ENCODE assay signal across 1 cellular context in genomic region chr5:75616961-75617660, GRCh38.
TF ChIP-seq lines count a peak whose summit lies in the region.

No MANE protein-coding gene starts in this region.

TF ChIP-seq in K562, 482 proteins besides CTCF, POLR2A, EP300 and RAD21 (continued from another document):
- TF ChIP-seq STAT6 (CRISPR knock-in tag; IDR thresholded peaks at IDR 0.05): no peak
- TF ChIP-seq CEBPG (CRISPR knock-in tag; IDR thresholded peaks at IDR 0.05): no peak
- peak; percentile 25 to 54; a peak in 1 of 4 replicates for TF ChIP-seq CEBPG (tag; conservative IDR thresholded peaks at IDR 0.05 in 1 of 2, IDR thresholded peaks at IDR 0.05 in 1 of 2)
- no peak for TF ChIP-seq ARID2 (IDR thresholded peaks at IDR 0.05)
- TF ChIP-seq NR2C2 (CRISPR knock-in tag; IDR thresholded peaks at IDR 0.05): no peak
- 0 out of 2 replicates have a peak, but pooled peaks have one; percentile 11 for TF ChIP-seq NR2C2 (tag; IDR thresholded peaks at IDR 0.05)
- TF ChIP-seq KDM1A (IDR thresholded peaks at IDR 0.05): peak in 1 of 2 experiments; percentile 9; a peak in 1 of 4 replicates
- TF ChIP-seq CEBPB (tag; IDR thresholded peaks at IDR 0.05): peak; percentile 76
- no peak for TF ChIP-seq MED1 (CRISPR knock-in tag; IDR thresholded peaks at IDR 0.05; ENCODE audit: borderline replicate concordance)
- no peak for TF ChIP-seq DIDO1 (tag; IDR thresholded peaks at IDR 0.05; ENCODE audit: low read depth)
- no peak for TF ChIP-seq FOXK1 (CRISPR knock-in tag; IDR thresholded peaks at IDR 0.05; ENCODE audit: borderline replicate concordance)
- 0 out of 2 replicates have a peak, but pooled peaks have one; percentile 29 for TF ChIP-seq ZFX (CRISPR knock-in tag; IDR thresholded peaks at IDR 0.05)
- TF ChIP-seq, protein P1, sequence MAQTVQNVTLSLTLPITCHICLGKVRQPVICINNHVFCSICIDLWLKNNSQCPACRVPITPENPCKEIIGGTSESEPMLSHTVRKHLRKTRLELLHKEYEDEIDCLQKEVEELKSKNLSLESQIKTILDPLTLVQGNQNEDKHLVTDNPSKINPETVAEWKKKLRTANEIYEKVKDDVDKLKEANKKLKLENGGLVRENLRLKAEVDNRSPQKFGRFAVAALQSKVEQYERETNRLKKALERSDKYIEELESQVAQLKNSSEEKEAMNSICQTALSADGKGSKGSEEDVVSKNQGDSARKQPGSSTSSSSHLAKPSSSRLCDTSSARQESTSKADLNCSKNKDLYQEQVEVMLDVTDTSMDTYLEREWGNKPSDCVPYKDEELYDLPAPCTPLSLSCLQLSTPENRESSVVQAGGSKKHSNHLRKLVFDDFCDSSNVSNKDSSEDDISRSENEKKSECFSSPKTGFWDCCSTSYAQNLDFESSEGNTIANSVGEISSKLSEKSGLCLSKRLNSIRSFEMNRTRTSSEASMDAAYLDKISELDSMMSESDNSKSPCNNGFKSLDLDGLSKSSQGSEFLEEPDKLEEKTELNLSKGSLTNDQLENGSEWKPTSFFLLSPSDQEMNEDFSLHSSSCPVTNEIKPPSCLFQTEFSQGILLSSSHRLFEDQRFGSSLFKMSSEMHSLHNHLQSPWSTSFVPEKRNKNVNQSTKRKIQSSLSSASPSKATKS (CRISPR knock-in tag; IDR thresholded peaks at IDR 0.05): no peak
- TF ChIP-seq STAT5B (CRISPR knock-in tag; IDR thresholded peaks at IDR 0.05): no peak
- no peak for TF ChIP-seq ARID3A (IDR thresholded peaks at IDR 0.05; ENCODE audit: borderline replicate concordance, low read depth, low read length)
- TF ChIP-seq BRD4 (IDR thresholded peaks at IDR 0.05): no peak
- TF ChIP-seq TCF7L2 (IDR thresholded peaks at IDR 0.05; ENCODE audit: low read depth, low read length): no peak
- TF ChIP-seq, protein P2, sequence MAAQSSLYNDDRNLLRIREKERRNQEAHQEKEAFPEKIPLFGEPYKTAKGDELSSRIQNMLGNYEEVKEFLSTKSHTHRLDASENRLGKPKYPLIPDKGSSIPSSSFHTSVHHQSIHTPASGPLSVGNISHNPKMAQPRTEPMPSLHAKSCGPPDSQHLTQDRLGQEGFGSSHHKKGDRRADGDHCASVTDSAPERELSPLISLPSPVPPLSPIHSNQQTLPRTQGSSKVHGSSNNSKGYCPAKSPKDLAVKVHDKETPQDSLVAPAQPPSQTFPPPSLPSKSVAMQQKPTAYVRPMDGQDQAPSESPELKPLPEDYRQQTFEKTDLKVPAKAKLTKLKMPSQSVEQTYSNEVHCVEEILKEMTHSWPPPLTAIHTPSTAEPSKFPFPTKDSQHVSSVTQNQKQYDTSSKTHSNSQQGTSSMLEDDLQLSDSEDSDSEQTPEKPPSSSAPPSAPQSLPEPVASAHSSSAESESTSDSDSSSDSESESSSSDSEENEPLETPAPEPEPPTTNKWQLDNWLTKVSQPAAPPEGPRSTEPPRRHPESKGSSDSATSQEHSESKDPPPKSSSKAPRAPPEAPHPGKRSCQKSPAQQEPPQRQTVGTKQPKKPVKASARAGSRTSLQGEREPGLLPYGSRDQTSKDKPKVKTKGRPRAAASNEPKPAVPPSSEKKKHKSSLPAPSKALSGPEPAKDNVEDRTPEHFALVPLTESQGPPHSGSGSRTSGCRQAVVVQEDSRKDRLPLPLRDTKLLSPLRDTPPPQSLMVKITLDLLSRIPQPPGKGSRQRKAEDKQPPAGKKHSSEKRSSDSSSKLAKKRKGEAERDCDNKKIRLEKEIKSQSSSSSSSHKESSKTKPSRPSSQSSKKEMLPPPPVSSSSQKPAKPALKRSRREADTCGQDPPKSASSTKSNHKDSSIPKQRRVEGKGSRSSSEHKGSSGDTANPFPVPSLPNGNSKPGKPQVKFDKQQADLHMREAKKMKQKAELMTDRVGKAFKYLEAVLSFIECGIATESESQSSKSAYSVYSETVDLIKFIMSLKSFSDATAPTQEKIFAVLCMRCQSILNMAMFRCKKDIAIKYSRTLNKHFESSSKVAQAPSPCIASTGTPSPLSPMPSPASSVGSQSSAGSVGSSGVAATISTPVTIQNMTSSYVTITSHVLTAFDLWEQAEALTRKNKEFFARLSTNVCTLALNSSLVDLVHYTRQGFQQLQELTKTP (IDR thresholded peaks at IDR 0.05; ENCODE audit: low read depth in 1 of 2, partially characterized antibody in 2 of 2): no peak
- no peak for TF ChIP-seq SUPT5H (IDR thresholded peaks at IDR 0.05)
- peak; percentile 22; the same call in 1 of the 2 replicates for TF ChIP-seq EGR1 (conservative IDR thresholded peaks at IDR 0.05)
- peak; percentile 16 for TF ChIP-seq PRDM10 (IDR thresholded peaks at IDR 0.05; ENCODE audit: partially characterized antibody)
- TF ChIP-seq ZNF511 (CRISPR knock-in tag; IDR thresholded peaks at IDR 0.05): no peak
- TF ChIP-seq ZNF134 (CRISPR knock-in tag; conservative IDR thresholded peaks at IDR 0.05): no peak
- no peak for TF ChIP-seq ZNF609 (CRISPR knock-in tag; IDR thresholded peaks at IDR 0.05; ENCODE audit: borderline replicate concordance)
- no peak for TF ChIP-seq ZBTB1 (CRISPR knock-in tag; IDR thresholded peaks at IDR 0.05; ENCODE audit: borderline replicate concordance, low read depth)
- TF ChIP-seq GATAD2B (IDR thresholded peaks at IDR 0.05; ENCODE audit: borderline replicate concordance): no peak
- TF ChIP-seq ZC3H11A (IDR thresholded peaks at IDR 0.05; ENCODE audit: low read depth, low read length): no peak
TF ChIP-seq in K562: peak in this region for 9.
